Comparison of ENCODE assay signal across 7 cellular contexts in the genomic region with DNA sequence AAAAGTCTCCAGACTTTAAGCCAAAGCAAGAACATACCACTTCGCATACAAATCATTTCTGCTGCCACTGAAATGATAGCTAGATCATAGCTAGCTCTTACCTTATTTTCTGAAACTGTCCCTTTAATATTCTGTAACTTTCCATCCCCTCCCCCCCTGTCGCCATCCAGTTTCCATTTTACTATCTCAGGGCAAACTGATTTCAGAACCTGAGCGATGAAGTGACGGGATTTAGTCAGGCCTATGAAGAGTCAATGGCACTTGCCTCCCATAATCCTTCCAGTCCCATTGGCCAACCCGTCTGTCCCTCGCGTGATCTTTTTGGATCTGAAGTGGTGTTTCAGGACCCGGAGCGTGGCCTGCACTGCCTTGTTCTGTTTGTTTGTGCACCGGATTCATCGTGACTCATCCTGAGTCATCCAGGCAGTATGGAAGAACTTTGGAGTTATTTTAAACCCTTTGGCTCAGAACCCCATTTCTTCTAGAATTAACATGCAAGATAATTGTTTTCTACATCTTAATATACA.
A peak's percentile ranks its signal among the peaks of the same experiment; 100 is the strongest.
DNase-seq lines count a peak whose midpoint lies in the region; ATAC-seq, FAIRE-seq and TF ChIP-seq lines count a peak whose summit lies in the region.

No MANE protein-coding gene starts in this region.

- H3K4me1 Mint-ChIP-seq in activated CD8-positive, alpha-beta T cell treated with anti-CD3 and anti-CD28 coated beads for 36 hours (ENCODE audit: low read depth) = peaks cover 76% of the 10 kb centered on the region

- no peaks in the 10 kb centered on the region for H3K27me3 ChIP-seq in esophagus muscularis mucosa
- no peaks in the 10 kb centered on the region for H3K27me3 ChIP-seq in prostate gland (replicated peaks; ENCODE audit: insufficient read depth)

- peak overlapping the region; percentile 67 to 83 (median 73) for H3K27ac ChIP-seq in esophagus muscularis mucosa (replicated peaks in 1 of 4)
- peak overlapping the region; percentile 30 to 41 for H3K27ac ChIP-seq in prostate gland

- peak overlapping the region; percentile 96 for H3K27ac Mint-ChIP-seq in activated CD8-positive, alpha-beta T cell treated with anti-CD3 and anti-CD28 coated beads for 36 hours

- H3K9me3 ChIP-seq in esophagus muscularis mucosa (no peaks in the 10 kb centered on the region), prostate gland (no peaks in the 10 kb centered on the region)

- TF ChIP-seq POLR2A in esophagus muscularis mucosa (IDR thresholded peaks at IDR 0.05; ENCODE audit: low read depth) = no peak
- no peak for TF ChIP-seq POLR2A in prostate gland (IDR thresholded peaks at IDR 0.05)
- no peak for TF ChIP-seq POLR2A in GM12891 (IDR thresholded peaks at IDR 0.05; ENCODE audit: low read depth, low read length)

- H3K36me3 Mint-ChIP-seq in activated CD8-positive, alpha-beta T cell treated with anti-CD3 and anti-CD28 coated beads for 36 hours (ENCODE audit: low read depth) = peaks cover 55% of the 10 kb centered on the region

- H3K9me3 Mint-ChIP-seq in activated CD8-positive, alpha-beta T cell treated with anti-CD3 and anti-CD28 coated beads for 36 hours = peaks cover 8% of the 10 kb centered on the region

- CTCF ChIA-PET in activated CD8-positive, alpha-beta T cell treated with anti-CD3 and anti-CD28 coated beads for 36 hours (lab: Charles Lee) = interaction anchor here (0.8 to 1.5 kb wide), 8 partner anchors 10 to 108 kb away, joined by 3 to 5 read pairs (median 3); no protein-coding TSS in a partner anchor

- POLR2A ChIA-PET in activated CD8-positive, alpha-beta T cell treated with anti-CD3 and anti-CD28 coated beads for 36 hours (lab: Charles Lee) = interaction anchor here (0.9 to 2.9 kb wide), 13 partner anchors 11 to 337 kb away, joined by 3 to 21 read pairs (median 5); no protein-coding TSS in a partner anchor

- no peaks in the 10 kb centered on the region for H3K27me3 Mint-ChIP-seq in activated CD8-positive, alpha-beta T cell treated with anti-CD3 and anti-CD28 coated beads for 36 hours

- H3K4me3 ChIP-seq in esophagus muscularis mucosa (no peak overlapping the region), prostate gland (no peak overlapping the region)

- no peak for TF ChIP-seq EP300 in esophagus muscularis mucosa (IDR thresholded peaks at IDR 0.05)

- DNase-seq in HT1080 (ENCODE audit: low read depth) (peak; percentile 93), esophagus muscularis mucosa (ENCODE audit: extremely low spot score) (no peak), prostate gland (ENCODE audit: low spot score) (no peak), GM12891 (ENCODE audit: insufficient read length, low spot score) (no peak)
- DNase-seq in activated CD8-positive, alpha-beta T cell treated with anti-CD3 and anti-CD28 coated beads for 36 hours = peak; percentile 83

- FAIRE-seq in GM12891 (lab: Jason Lieb, UNC) = no peak

- intact Hi-C loops in activated CD8-positive, alpha-beta T cell treated with anti-CD3 and anti-CD28 coated beads for 36 hours (cut with micrococcal nuclease) = no loop called here
- intact Hi-C loops in esophagus muscularis mucosa (cut with DNase I) = no loop called here
- intact Hi-C loops in prostate gland (cut with DNase I) = no loop called here

- peaks cover 31 to 82% (median 73%) of the 10 kb centered on the region in 4 donors for H3K4me1 ChIP-seq in esophagus muscularis mucosa
- H3K4me1 ChIP-seq in prostate gland (replicated peaks) = no peaks in the 10 kb centered on the region

- peak overlapping the region; percentile 58 for H3K4me3 Mint-ChIP-seq in activated CD8-positive, alpha-beta T cell treated with anti-CD3 and anti-CD28 coated beads for 36 hours

- H3K36me3 ChIP-seq in esophagus muscularis mucosa (peaks cover 0 to 4% (median 0%) of the 10 kb centered on the region in 4 donors), prostate gland (no peaks in the 10 kb centered on the region)

- ATAC-seq in activated CD8-positive, alpha-beta T cell treated with anti-CD3 and anti-CD28 coated beads for 36 hours = peak; percentile 59
- ATAC-seq in GM18858 (IDR thresholded peaks at IDR 0.05; ENCODE audit: unreplicated experiment) (no peak), GM21423 (IDR thresholded peaks at IDR 0.05; ENCODE audit: unreplicated experiment) (no peak)

- 30% methylated on average over 11 of the region's 11 CpGs for WGBS in esophagus muscularis mucosa
- WGBS in prostate gland = 39% methylated on average over 11 of the region's 11 CpGs

- TF ChIP-seq CTCF in activated CD8-positive, alpha-beta T cell treated with anti-CD3 and anti-CD28 coated beads for 36 hours (IDR thresholded peaks at IDR 0.05) = no peak
- TF ChIP-seq CTCF in esophagus muscularis mucosa (IDR thresholded peaks at IDR 0.05) = no peak
- TF ChIP-seq CTCF in prostate gland (IDR thresholded peaks at IDR 0.05) = no peak

TF ChIP-seq in GM12891, 5 proteins besides CTCF, POLR2A, EP300 and RAD21:
- TF ChIP-seq SPI1 (IDR thresholded peaks at IDR 0.05; ENCODE audit: low read depth, low read length) (no peak), POLR2AphosphoS5 (IDR thresholded peaks at IDR 0.05; ENCODE audit: low read depth, low read length) (no peak), PAX5 (IDR thresholded peaks at IDR 0.05; ENCODE audit: insufficient read depth, low read length, severe bottlenecking) (no peak), TAF1 (IDR thresholded peaks at IDR 0.05; ENCODE audit: low read depth, low read length) (no peak), POU2F2 (IDR thresholded peaks at IDR 0.05; ENCODE audit: low read depth, low read length) (no peak)
TF ChIP-seq in GM12891: peak in this region for 0.

Comparison
In these comparisons a context has a peak if more than half of its experiments do, and no peak if none do; other contexts are left out.
1. DNase-seq: peak in HT1080 (single experiment) and activated CD8-positive, alpha-beta T cell treated with anti-CD3 and anti-CD28 coated beads for 36 hours (single experiment); none in esophagus muscularis mucosa (single experiment), prostate gland (single experiment) and GM12891 (single experiment).